11 cellular contexts compared by ENCODE assay signal in the genomic region with DNA sequence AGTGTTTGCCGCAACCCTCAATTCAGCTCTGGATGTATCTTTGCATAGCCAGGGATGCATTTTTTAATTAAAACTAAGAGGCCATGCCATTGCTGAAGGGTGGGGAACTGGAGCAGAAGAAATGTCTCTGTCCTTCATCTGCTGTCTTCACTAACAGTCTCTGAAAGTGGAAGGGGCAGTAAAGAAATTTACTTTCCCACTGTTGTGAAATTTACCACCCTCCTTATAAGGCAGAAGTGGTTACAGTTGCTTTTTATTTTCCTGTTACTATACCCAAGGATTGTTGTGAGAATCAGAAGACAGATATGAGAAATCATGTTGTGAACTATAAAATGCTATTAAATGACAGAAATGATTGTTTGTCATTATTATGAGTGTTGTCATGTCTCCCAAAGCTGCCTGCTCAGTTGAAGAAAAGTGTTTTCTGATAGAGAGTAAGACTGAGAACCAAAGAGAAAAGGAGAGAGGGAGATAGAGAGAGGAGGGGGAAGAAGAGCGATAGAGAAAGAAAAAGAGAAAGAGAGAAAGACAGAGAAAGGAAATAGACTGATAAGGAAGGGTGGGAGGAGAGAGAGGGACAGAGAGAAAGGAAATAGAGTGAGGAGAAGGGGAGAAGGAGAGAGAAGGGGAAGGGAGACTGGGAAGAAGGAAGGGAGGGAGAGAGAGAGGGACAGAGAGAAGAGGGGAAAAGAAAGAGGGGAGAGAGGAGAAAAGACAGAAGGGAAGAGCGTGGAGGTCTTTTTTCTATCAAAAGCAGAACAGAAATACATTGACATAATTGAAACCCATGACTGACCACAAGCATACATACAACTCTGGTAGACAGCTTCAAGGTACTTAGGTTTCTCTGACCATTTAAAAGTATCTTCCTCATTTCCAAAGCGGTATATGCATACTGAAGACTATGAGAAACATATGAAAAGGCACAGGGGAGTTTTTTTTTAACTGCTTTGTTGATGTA. TPM values are rescaled to one million over a fixed set of nuclear protein-coding genes. Genes with fewer than 3 reads are reported as not detected.
A peak's percentile ranks its signal among the peaks of the same experiment; 100 is the strongest.
DNase-seq lines count a peak whose midpoint lies in the region; ATAC-seq and TF ChIP-seq lines count a peak whose summit lies in the region.
"Had no signal": no experiment of that assay in that cellular context is flagged by ENCODE, and none has a peak within 500 bp of the region (broad histone marks: within the 10 kb centered on the region; RNA-seq: fewer than 3 reads in every experiment).

No MANE protein-coding gene starts in this region.

- no peaks in the 10 kb centered on the region for H3K27me3 Mint-ChIP-seq in activated T-helper 1 cell treated with anti-CD3 and anti-CD28 coated beads, Interleukin-12 subunit alpha, Interleukin-12 subunit beta, Interleukin-2, Interleukin-4 antibody, amounts not matched to agents 30 ng/mL and 10 ng/mL and 1 ng/mL, durations not matched to agents 14 hours and 24 hours and 36 hours (ENCODE audit: insufficient read depth)
- H3K27me3 Mint-ChIP-seq: activated naive CD4-positive, alpha-beta T cell treated with anti-CD3 and anti-CD28 coated beads, Interleukin-2, amount 50 U/mL, for 24 hours had no signal

- no peak overlapping the region for H3K4me3 ChIP-seq in brain microvascular endothelial cell (ENCODE audit: low read depth, low read length)
- H3K4me3 ChIP-seq in HAP-1: no peak overlapping the region
- H3K4me3 ChIP-seq in foreskin fibroblast (ENCODE audit: low read depth in 1 of 2, low read length in 2 of 2): no peak overlapping the region
- H3K4me3 ChIP-seq: SJSA1 had no signal

- H3K4me3 Mint-ChIP-seq in activated T-helper 1 cell treated with anti-CD3 and anti-CD28 coated beads, Interleukin-12 subunit alpha, Interleukin-12 subunit beta, Interleukin-2, Interleukin-4 antibody, amounts not matched to agents 30 ng/mL and 10 ng/mL and 1 ng/mL, durations not matched to agents 14 hours and 24 hours and 36 hours: no peak overlapping the region
- H3K4me3 Mint-ChIP-seq: activated naive CD4-positive, alpha-beta T cell treated with anti-CD3 and anti-CD28 coated beads, Interleukin-2, amount 50 U/mL, for 24 hours had no signal

- H3K27me3 ChIP-seq in brain microvascular endothelial cell (replicated peaks) (no peaks in the 10 kb centered on the region), HAP-1 (ENCODE audit: low read depth) (no peaks in the 10 kb centered on the region)
- H3K27me3 ChIP-seq: SJSA1 had no signal

- TF ChIP-seq CTCF in brain microvascular endothelial cell (IDR thresholded peaks at IDR 0.05; ENCODE audit: low read depth, low read length, missing control alignments): no peak
- TF ChIP-seq CTCF in foreskin fibroblast (IDR thresholded peaks at IDR 0.05; ENCODE audit: low read depth, low read length): no peak

- no peaks in the 10 kb centered on the region for H3K9me3 ChIP-seq in HAP-1
- H3K9me3 ChIP-seq: SJSA1 had no signal

- DNase-seq in activated T-helper 1 cell treated with anti-CD3 and anti-CD28 coated beads, Interleukin-12 subunit alpha, Interleukin-12 subunit beta, Interleukin-2, Interleukin-4 antibody, amounts not matched to agents 30 ng/mL and 10 ng/mL and 1 ng/mL, durations not matched to agents 14 hours and 24 hours and 36 hours (ENCODE audit: low spot score): no peak
- no peak for DNase-seq in hippocampal formation (lab: John Stamatoyannopoulos, UW)
- DNase-seq in brain microvascular endothelial cell: no peak
- no peak for DNase-seq in HAP-1 (ENCODE audit: low spot score in 2 of 2)
- DNase-seq in foreskin fibroblast: no peak
- DNase-seq: right cardiac atrium had no signal

- H3K36me3 Mint-ChIP-seq in activated T-helper 1 cell treated with anti-CD3 and anti-CD28 coated beads, Interleukin-12 subunit alpha, Interleukin-12 subunit beta, Interleukin-2, Interleukin-4 antibody, amounts not matched to agents 30 ng/mL and 10 ng/mL and 1 ng/mL, durations not matched to agents 14 hours and 24 hours and 36 hours (ENCODE audit: low read depth): peaks cover 30% of the 10 kb centered on the region

- peak; percentile 94 for ATAC-seq in GM18517 (IDR thresholded peaks at IDR 0.05; ENCODE audit: unreplicated experiment)
- ATAC-seq in GM21447 (IDR thresholded peaks at IDR 0.05; ENCODE audit: unreplicated experiment): peak; percentile 93
- ATAC-seq in HG03159 (IDR thresholded peaks at IDR 0.05; ENCODE audit: unreplicated experiment): peak; percentile 95
- ATAC-seq: right cardiac atrium had no signal

- in situ Hi-C loops in brain microvascular endothelial cell (cut with HindIII; ENCODE audit: low pct_ligation_motif_present, low sequenced_read_pairs): no loop called here
- in situ Hi-C loops in HAP-1 (cut with MboI; ENCODE audit: low sequenced_read_pairs): no loop called here

- peaks cover 14% of the 10 kb centered on the region for H3K4me1 ChIP-seq in HAP-1
- H3K4me1 ChIP-seq: SJSA1 had no signal

- peaks cover 31% of the 10 kb centered on the region for H3K4me1 Mint-ChIP-seq in activated T-helper 1 cell treated with anti-CD3 and anti-CD28 coated beads, Interleukin-12 subunit alpha, Interleukin-12 subunit beta, Interleukin-2, Interleukin-4 antibody, amounts not matched to agents 30 ng/mL and 10 ng/mL and 1 ng/mL, durations not matched to agents 14 hours and 24 hours and 36 hours (ENCODE audit: low read depth)

- intact Hi-C loops in activated T-helper 1 cell treated with anti-CD3 and anti-CD28 coated beads, Interleukin-12 subunit alpha, Interleukin-12 subunit beta, Interleukin-2, Interleukin-4 antibody, amounts not matched to agents 30 ng/mL and 10 ng/mL and 1 ng/mL, durations not matched to agents 14 hours and 24 hours and 36 hours (cut with micrococcal nuclease): loop anchor here (1.0 kb wide), 1 partner anchor 8 kb away; no protein-coding TSS in a partner anchor

- H3K36me3 ChIP-seq in brain microvascular endothelial cell (replicated peaks) (no peaks in the 10 kb centered on the region), HAP-1 (replicated peaks) (no peaks in the 10 kb centered on the region)
- H3K36me3 ChIP-seq: SJSA1 had no signal

- peak overlapping the region; percentile 57 for H3K27ac Mint-ChIP-seq in activated T-helper 1 cell treated with anti-CD3 and anti-CD28 coated beads, Interleukin-12 subunit alpha, Interleukin-12 subunit beta, Interleukin-2, Interleukin-4 antibody, amounts not matched to agents 30 ng/mL and 10 ng/mL and 1 ng/mL, durations not matched to agents 14 hours and 24 hours and 36 hours
- H3K27ac Mint-ChIP-seq: activated naive CD4-positive, alpha-beta T cell treated with anti-CD3 and anti-CD28 coated beads, Interleukin-2, amount 50 U/mL, for 24 hours had no signal

- no peak overlapping the region for H3K27ac ChIP-seq in brain microvascular endothelial cell
- H3K27ac ChIP-seq: SJSA1 had no signal

- H3K9me3 Mint-ChIP-seq in activated T-helper 1 cell treated with anti-CD3 and anti-CD28 coated beads, Interleukin-12 subunit alpha, Interleukin-12 subunit beta, Interleukin-2, Interleukin-4 antibody, amounts not matched to agents 30 ng/mL and 10 ng/mL and 1 ng/mL, durations not matched to agents 14 hours and 24 hours and 36 hours: peaks cover 4% of the 10 kb centered on the region
- H3K9me3 Mint-ChIP-seq: activated naive CD4-positive, alpha-beta T cell treated with anti-CD3 and anti-CD28 coated beads, Interleukin-2, amount 50 U/mL, for 24 hours had no signal

RNA-seq across cellular contexts. Expression of a gene that starts 22.5 kb away (rescaled TPM):
- 180 and 184 TPM in 2 replicates for total RNA-seq in activated T-helper 1 cell treated with anti-CD3 and anti-CD28 coated beads, Interleukin-12 subunit alpha, Interleukin-12 subunit beta, Interleukin-2, Interleukin-4 antibody, amounts not matched to agents 30 ng/mL and 10 ng/mL and 1 ng/mL, durations not matched to agents 14 hours and 24 hours and 36 hours

RNA-seq across cellular contexts. Expression of a gene that starts 22.8 kb away (rescaled TPM):
- total RNA-seq in activated T-helper 1 cell treated with anti-CD3 and anti-CD28 coated beads, Interleukin-12 subunit alpha, Interleukin-12 subunit beta, Interleukin-2, Interleukin-4 antibody, amounts not matched to agents 30 ng/mL and 10 ng/mL and 1 ng/mL, durations not matched to agents 14 hours and 24 hours and 36 hours: 37.6 and 39.7 TPM in 2 replicates
